10 cellular contexts compared by ENCODE assay signal in the genomic region with DNA sequence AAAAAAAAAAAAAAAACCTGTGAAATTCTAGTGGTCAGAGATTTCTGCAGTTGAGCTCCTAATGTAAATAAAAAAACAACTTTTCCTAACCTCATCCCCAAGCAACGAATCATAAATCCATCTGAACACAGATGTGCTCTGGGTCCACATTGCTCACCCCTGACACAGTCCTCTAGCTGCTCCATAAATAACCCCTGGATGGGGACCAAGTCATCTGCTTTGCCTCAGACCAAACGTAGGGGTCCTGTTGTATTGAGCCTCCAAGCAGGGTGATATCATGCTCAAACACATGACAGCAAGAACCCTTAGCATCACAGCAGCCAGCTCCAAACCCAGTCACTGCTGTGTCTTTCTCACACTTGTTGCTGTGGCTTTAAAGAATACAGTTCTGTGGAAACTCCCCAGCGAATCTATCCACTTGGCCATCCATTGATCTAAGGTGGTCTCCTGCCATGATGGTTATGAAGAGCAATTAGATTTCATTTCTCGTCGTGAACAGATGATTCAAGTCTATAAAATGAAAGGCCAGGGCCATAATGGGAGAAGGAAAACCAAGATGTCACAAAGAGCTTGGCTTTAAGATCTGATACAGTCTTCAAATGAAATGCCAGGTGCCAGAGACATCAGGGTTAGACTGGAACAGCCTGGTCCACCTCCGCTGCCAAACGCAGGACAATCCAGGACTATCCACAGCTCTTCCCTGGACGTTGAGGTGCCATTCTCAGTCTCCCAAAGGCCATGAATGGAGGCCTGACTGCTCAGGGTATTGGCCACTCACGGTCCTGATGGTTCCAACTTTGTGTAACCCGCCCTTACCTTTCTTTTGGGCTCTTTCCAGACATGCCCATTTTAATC. TPM values are rescaled to one million over a fixed set of nuclear protein-coding genes. Genes with fewer than 3 reads are reported as not detected.
DNase-seq lines count a peak whose midpoint lies in the region; ATAC-seq, FAIRE-seq and TF ChIP-seq lines count a peak whose summit lies in the region.
"Had no signal": no experiment of that assay in that cellular context is flagged by ENCODE, and none has a peak within 500 bp of the region (broad histone marks: within the 10 kb centered on the region; RNA-seq: fewer than 3 reads in every experiment).

No MANE protein-coding gene starts in this region.

- H2BK20ac ChIP-seq in IMR-90 (ENCODE audit: low read depth, low read length): peak overlapping the region; percentile 84

- WGBS in IMR-90 (ENCODE audit: extremely low coverage in 2 of 2, insufficient read length in 1 of 2), 2 experiments: 45% methylated on average over 6 of the region's 10 CpGs; no CpG with 5 or more reads in 1 of the 2 experiments
- 80% methylated on average over 10 of the region's 10 CpGs for WGBS in HepG2 (ENCODE audit: low lambda C conversion rate)
- WGBS in suprapubic skin: 72% methylated on average over 10 of the region's 10 CpGs

- H3K14ac ChIP-seq in IMR-90 (replicated peaks; ENCODE audit: low read depth, low read length): peak overlapping the region; percentile 68

- H3K27me3 ChIP-seq in IMR-90 (ENCODE audit: control insufficient read depth, insufficient read depth, low read length): no peaks in the 10 kb centered on the region; the same call in 1 of the 2 replicates
- H3K27me3 ChIP-seq in HepG2 (ENCODE audit: control insufficient read depth in 1 of 2, insufficient read depth in 2 of 2, low read length in 2 of 2): no peaks in the 10 kb centered on the region
- no peaks in the 10 kb centered on the region for H3K27me3 ChIP-seq in suprapubic skin

- H3K27ac ChIP-seq in IMR-90 (ENCODE audit: insufficient read depth, low read length) (no peak overlapping the region), caudate nucleus (ENCODE audit: low read depth, low read length) (peak overlapping the region; percentile 28), HepG2 (ENCODE audit: extremely low read length, insufficient read depth, low read length) (peak overlapping the region; percentile 100), suprapubic skin (peak overlapping the region; percentile 88)

- DNase-seq in IMR-90 (peak; percentile 50), caudate nucleus (lab: John Stamatoyannopoulos, UW) (peak in 10 of 61 donors; percentile 7 to 34 (median 22)), HepG2 (ENCODE audit: low spot score) (peak; percentile 52), suprapubic skin (ENCODE audit: low spot score in 2 of 2) (no peak)
- DNase-seq in activated CD4-positive, alpha-beta T cell treated with anti-CD3 and anti-CD28 coated beads, Interleukin-2, amount 50 U/mL, for 48 hours: no peak
- no peak for DNase-seq in activated CD4-positive, alpha-beta T cell treated with anti-CD3 and anti-CD28 coated beads for 1 hour
- DNase-seq in activated naive CD8-positive, alpha-beta T cell treated with anti-CD3 and anti-CD28 coated beads, Interleukin-2, amount 50 U/mL, for 24 hours: no peak
- DNase-seq: activated CD4-positive, alpha-beta T cell treated with anti-CD3 and anti-CD28 coated beads, Interleukin-2, amount 10 ng/mL, durations not matched to agents 24 days and 14 days; naive thymus-derived CD4-positive, alpha-beta T cell had no signal

- FAIRE-seq in HepG2 (lab: Jason Lieb, UNC): no peak

- TF ChIP-seq CTCF in IMR-90 (conservative IDR thresholded peaks at IDR 0.05; ENCODE audit: low read depth, low read length): no peak
- no peak for TF ChIP-seq CTCF in HepG2 (CRISPR knock-in tag; IDR thresholded peaks at IDR 0.05)
- TF ChIP-seq CTCF in suprapubic skin (IDR thresholded peaks at IDR 0.05): no peak

- H3K9ac ChIP-seq in IMR-90 (ENCODE audit: low read depth, low read length) (no peak overlapping the region), HepG2 (ENCODE audit: insufficient read depth, low read depth, low read length) (no peak overlapping the region)

- H4K91ac ChIP-seq in IMR-90 (ENCODE audit: insufficient read depth, low read depth, low read length): no peak overlapping the region; the same call in 1 of the 2 replicates

- peak overlapping the region in 1 of 2 experiments; percentile 40; a peak in 1 of 4 replicates for H4K8ac ChIP-seq in IMR-90 (ENCODE audit: low read depth in 2 of 2, low read length in 2 of 2)

- H3K56ac ChIP-seq in IMR-90 (ENCODE audit: extremely low read depth, insufficient read depth, low read length): no peak overlapping the region

- no peak overlapping the region; the same call in 1 of the 2 replicates for H3K18ac ChIP-seq in IMR-90 (ENCODE audit: low read depth, low read length)

- peak overlapping the region; percentile 73; the same call in 1 of the 2 replicates for H2BK120ac ChIP-seq in IMR-90 (ENCODE audit: low read depth, low read length)

- intact Hi-C loops in IMR-90 (cut with micrococcal nuclease): no loop called here
- intact Hi-C loops in HepG2 (cut with micrococcal nuclease; ENCODE audit: unreplicated experiment): loop anchor here (2.0 kb wide), 1 partner anchor 37 kb away; no protein-coding TSS in a partner anchor

- H3K4me2 ChIP-seq in IMR-90 (ENCODE audit: low read depth, low read length) (no peak overlapping the region), HepG2 (ENCODE audit: low read depth, low read length) (peak overlapping the region; percentile 7; the same call in 1 of the 2 replicates)

- H3K9me3 Mint-ChIP-seq in activated naive CD8-positive, alpha-beta T cell treated with anti-CD3 and anti-CD28 coated beads, Interleukin-2, amount 50 U/mL, for 24 hours: no peaks in the 10 kb centered on the region
- H3K9me3 Mint-ChIP-seq: activated CD4-positive, alpha-beta T cell treated with anti-CD3 and anti-CD28 coated beads, Interleukin-2, amount 10 ng/mL, durations not matched to agents 24 days and 14 days; naive thymus-derived CD4-positive, alpha-beta T cell had no signal

- H3K79me1 ChIP-seq in IMR-90 (ENCODE audit: low read depth in 1 of 2, low read length in 2 of 2): peaks cover 0 to 63% of the 10 kb centered on the region in 2 experiments; a peak in 3 of 4 replicates

- no peaks in the 10 kb centered on the region for H3K36me3 Mint-ChIP-seq in activated naive CD8-positive, alpha-beta T cell treated with anti-CD3 and anti-CD28 coated beads, Interleukin-2, amount 50 U/mL, for 24 hours (ENCODE audit: low read depth)
- H3K36me3 Mint-ChIP-seq: naive thymus-derived CD4-positive, alpha-beta T cell had no signal

- peak overlapping the region; percentile 63 for H3K4ac ChIP-seq in IMR-90 (ENCODE audit: low read depth, low read length)

- in situ Hi-C loops in IMR-90 (cut with MboI; ENCODE audit: low sequenced_read_pairs) (no loop called here), HepG2 (cut with HindIII; ENCODE audit: extremely low pct_ligation_motif_present, low pct_unique_long_range_greater_than_20kb) (no loop called here)

- H2AFZ ChIP-seq in IMR-90 (replicated peaks; ENCODE audit: low read length, poor library complexity): no peak overlapping the region
- no peak overlapping the region for H2AFZ ChIP-seq in HepG2 (ENCODE audit: low read length)

- H3K79me2 ChIP-seq in HepG2 (ENCODE audit: insufficient read depth, low read length): peaks cover 93% of the 10 kb centered on the region

- no peak overlapping the region for H2AK9ac ChIP-seq in IMR-90 (replicated peaks; ENCODE audit: low read depth, low read length, poor library complexity)

- H2BK15ac ChIP-seq in IMR-90 (ENCODE audit: low read depth, low read length): peak overlapping the region; percentile 73; the same call in 1 of the 3 replicates

- H3K23ac ChIP-seq in IMR-90 (ENCODE audit: low read depth, low read length): peak overlapping the region; percentile 35; the same call in 1 of the 2 replicates

- no peak for TF ChIP-seq POLR2A in IMR-90 (IDR thresholded peaks at IDR 0.05; ENCODE audit: low read depth, low read length)
- TF ChIP-seq POLR2A in HepG2 (IDR thresholded peaks at IDR 0.05; ENCODE audit: insufficient read depth in 1 of 2, low read depth in 2 of 2, low read length in 2 of 2): no peak
- no peak for TF ChIP-seq POLR2A in suprapubic skin (IDR thresholded peaks at IDR 0.05)

- H3K4me1 ChIP-seq in IMR-90 (ENCODE audit: control insufficient read depth, insufficient read depth, low read length): peaks cover 7% of the 10 kb centered on the region
- peaks cover 97% of the 10 kb centered on the region for H3K4me1 ChIP-seq in HepG2 (ENCODE audit: insufficient read depth, low read length)
- peaks cover 68% of the 10 kb centered on the region for H3K4me1 ChIP-seq in suprapubic skin

- peak overlapping the region; percentile 74; the same call in 1 of the 2 replicates for H2AK5ac ChIP-seq in IMR-90 (ENCODE audit: low read depth, low read length)

- no peak for TF ChIP-seq RAD21 in IMR-90 (IDR thresholded peaks at IDR 0.05; ENCODE audit: low read length)
- no peak for TF ChIP-seq RAD21 in HepG2 (CRISPR knock-in tag; IDR thresholded peaks at IDR 0.05)

- dilution Hi-C loops in IMR-90 (cut with HindIII; ENCODE audit: low sequenced_read_pairs, unreplicated experiment): no loop called here

- H4K20me1 ChIP-seq in IMR-90 (ENCODE audit: insufficient read depth, low read length) (no peaks in the 10 kb centered on the region), HepG2 (ENCODE audit: insufficient read depth, low read length) (peaks cover 26% of the 10 kb centered on the region)

- BruUV-seq in IMR-90 (replicated peaks; lab: Mats Ljungman, UMichigan) (no TSS peak), HepG2 (replicated peaks; lab: Mats Ljungman, UMichigan) (no TSS peak)

- no peak overlapping the region for H2BK5ac ChIP-seq in IMR-90 (ENCODE audit: low read depth, low read length, poor library complexity, severe bottlenecking)

- H3K4me1 Mint-ChIP-seq in activated naive CD8-positive, alpha-beta T cell treated with anti-CD3 and anti-CD28 coated beads, Interleukin-2, amount 50 U/mL, for 24 hours: no peaks in the 10 kb centered on the region
- H3K4me1 Mint-ChIP-seq: activated CD4-positive, alpha-beta T cell treated with anti-CD3 and anti-CD28 coated beads, Interleukin-2, amount 10 ng/mL, durations not matched to agents 24 days and 14 days had no signal

- H3K36me3 ChIP-seq in IMR-90 (ENCODE audit: control insufficient read depth, insufficient read depth, low read length) (no peaks in the 10 kb centered on the region), HepG2 (replicated peaks in 1 of 2; ENCODE audit: control insufficient read depth in 1 of 2, insufficient read depth in 2 of 2, low read length in 2 of 2) (peaks cover 0 to 7% of the 10 kb centered on the region in 2 experiments; a peak in 2 of 5 replicates), suprapubic skin (no peaks in the 10 kb centered on the region)

- no peaks in the 10 kb centered on the region for H3K27me3 Mint-ChIP-seq in activated naive CD8-positive, alpha-beta T cell treated with anti-CD3 and anti-CD28 coated beads, Interleukin-2, amount 50 U/mL, for 24 hours

- H3K9me1 ChIP-seq in IMR-90 (ENCODE audit: insufficient read depth, low read length): peaks cover 6% of the 10 kb centered on the region

- no peak overlapping the region for H3K4me3 Mint-ChIP-seq in activated naive CD8-positive, alpha-beta T cell treated with anti-CD3 and anti-CD28 coated beads, Interleukin-2, amount 50 U/mL, for 24 hours
- H3K4me3 Mint-ChIP-seq: activated CD4-positive, alpha-beta T cell treated with anti-CD3 and anti-CD28 coated beads, Interleukin-2, amount 10 ng/mL, durations not matched to agents 24 days and 14 days; naive thymus-derived CD4-positive, alpha-beta T cell had no signal

- TF ChIP-seq EP300 in HepG2 (IDR thresholded peaks at IDR 0.05; ENCODE audit: low read depth in 2 of 2, low read length in 2 of 2) (no peak), HepG2 (CRISPR knock-in tag; IDR thresholded peaks at IDR 0.05; ENCODE audit: borderline replicate concordance) (no peak), suprapubic skin (IDR thresholded peaks at IDR 0.05) (no peak)

- POLR2A ChIA-PET in IMR-90 (lab: Charles Lee; ENCODE audit: unreplicated experiment) (interaction anchor here (1.1 kb wide), 1 partner anchor 12 kb away, joined by 3 read pairs; no protein-coding TSS in a partner anchor), HepG2 (lab: Yijun Ruan, JAX) (no interaction called here)

- H3K27ac Mint-ChIP-seq in activated naive CD8-positive, alpha-beta T cell treated with anti-CD3 and anti-CD28 coated beads, Interleukin-2, amount 50 U/mL, for 24 hours: no peak overlapping the region
- H3K27ac Mint-ChIP-seq: activated CD4-positive, alpha-beta T cell treated with anti-CD3 and anti-CD28 coated beads, Interleukin-2, amount 10 ng/mL, durations not matched to agents 24 days and 14 days; naive thymus-derived CD4-positive, alpha-beta T cell had no signal

- ATAC-seq in IMR-90 (ENCODE audit: low read depth): peak; percentile 21; the same call in 1 of the 2 replicates
- peak; percentile 18; the same call in 1 of the 3 replicates for ATAC-seq in HepG2
- no peak for ATAC-seq in GM19467 (IDR thresholded peaks at IDR 0.05; ENCODE audit: unreplicated experiment)
- ATAC-seq in activated naive CD8-positive, alpha-beta T cell treated with anti-CD3 and anti-CD28 coated beads, Interleukin-2, amount 50 U/mL, for 24 hours: no peak

- H4K5ac ChIP-seq in IMR-90 (ENCODE audit: low read depth, low read length): no peak overlapping the region

- H3K4me3 ChIP-seq in IMR-90 (ENCODE audit: insufficient read depth, low read depth, low read length) (no peak overlapping the region), HepG2 (replicated peaks in 1 of 3; ENCODE audit: insufficient read depth in 1 of 3, low read depth in 2 of 3, low read length in 3 of 3) (no peak overlapping the region), suprapubic skin (no peak overlapping the region)

- CTCF ChIA-PET in IMR-90 (lab: Yijun Ruan, JAX): interaction anchor here (1.1 kb wide), 1 partner anchor 67 kb away, joined by 3 read pairs; no protein-coding TSS in a partner anchor
- CTCF ChIA-PET in HepG2 (lab: Yijun Ruan, JAX; ENCODE audit: low intra/inter-chr PET ratio, low total read pairs): no interaction called here

- H3K9me3 ChIP-seq in IMR-90 (ENCODE audit: control insufficient read depth, insufficient read depth, low read length) (no peaks in the 10 kb centered on the region), HepG2 (ENCODE audit: low read length) (no peaks in the 10 kb centered on the region), suprapubic skin (no peaks in the 10 kb centered on the region)

RNA-seq across cellular contexts. Expression of a gene that starts 39.0 kb away (rescaled TPM):
- total RNA-seq in IMR-90 (2012; rRNA removed) (0.83 and 1.3 TPM in 2 replicates), HepG2 (2016; rRNA removed; fragmentation: Illumina TruSeq; extraction: Trizol) (24.6 and 45.1 TPM in 2 replicates), suprapubic skin (100 to 1,000 TPM in 1 of 4 donors, 10 to 100 TPM in 3; 38.8 to 309 (median 68.3) TPM)
- polyA plus RNA-seq in IMR-90 (2012; rRNA removed) (0.98 and 1.5 TPM in 2 replicates), HepG2 (2011; rRNA removed) (95.4 and 109 TPM in 2 replicates)
- 0.22 and 0.66 TPM in 2 replicates for polyA plus RNA-seq in IMR-90 (2012; cell fraction: cytosol; rRNA removed)
- 4.4 and 6.5 TPM in 2 replicates for polyA plus RNA-seq in IMR-90 (2012; cell fraction: nucleus; rRNA removed; ENCODE audit: low replicate concordance)
- total RNA-seq in HepG2 (2016; cell fraction: cytosol; rRNA removed; fragmentation: Illumina TruSeq; extraction: Trizol; ENCODE audit: low read depth): 19.7 and 20.1 TPM in 2 replicates
- total RNA-seq in HepG2 (2016; cell fraction: insoluble cytoplasmic fraction; rRNA removed; fragmentation: Illumina TruSeq; extraction: Trizol): 24.0 and 41.1 TPM in 2 replicates
- 25.6 and 27.6 TPM in 2 replicates for total RNA-seq in HepG2 (2016; cell fraction: membrane; rRNA removed; fragmentation: Illumina TruSeq; extraction: Trizol)
- 65.7 and 82.2 TPM in 2 replicates for total RNA-seq in HepG2 (2016; cell fraction: nucleus; rRNA removed; fragmentation: Illumina TruSeq; extraction: Trizol)
- polyA plus RNA-seq in HepG2 (2011; cell fraction: cytosol; rRNA removed): 29.9 and 31.1 TPM in 2 replicates
- 436 and 543 TPM in 2 replicates for polyA plus RNA-seq in HepG2 (2011; cell fraction: nucleus; rRNA removed)
- polyA plus RNA-seq in HepG2 (2012): 48.7 and 51.7 TPM in 2 replicates
- polyA plus RNA-seq in HepG2 (2016; cell fraction: cytosol; fragmentation: Illumina TruSeq; extraction: Trizol; ENCODE audit: low read depth): 3.0 and 3.1 TPM in 2 replicates
- 19.9 and 22.5 TPM in 2 replicates for polyA plus RNA-seq in HepG2 (2016; cell fraction: insoluble cytoplasmic fraction; fragmentation: Illumina TruSeq; extraction: Trizol; ENCODE audit: low read depth)
- polyA plus RNA-seq in HepG2 (2016; cell fraction: membrane; fragmentation: Illumina TruSeq; extraction: Trizol; ENCODE audit: low read depth): 8.5 and 9.7 TPM in 2 replicates
- 164 and 165 TPM in 2 replicates for polyA plus RNA-seq in HepG2 (2016; cell fraction: nucleus; fragmentation: Illumina TruSeq; extraction: Trizol; ENCODE audit: insufficient read depth, low read depth)
- polyA minus RNA-seq in HepG2 (2011; rRNA and poly(A)+ RNA removed; ENCODE audit: low replicate concordance): 49.0 and 185 TPM in 2 replicates
- 17.5 and 18.1 TPM in 2 replicates for polyA minus RNA-seq in HepG2 (2011; cell fraction: cytosol; rRNA and poly(A)+ RNA removed)
- 201 and 233 TPM in 2 replicates for polyA minus RNA-seq in HepG2 (2011; cell fraction: nucleus; rRNA and poly(A)+ RNA removed)

Comparison
In these comparisons a context has a peak if more than half of its experiments do, and no peak if none do; other contexts are left out.
1. ATAC-seq: peak in IMR-90 (single experiment) and HepG2 (single experiment); none in GM19467 (single experiment) and activated naive CD8-positive, alpha-beta T cell treated with anti-CD3 and anti-CD28 coated beads, Interleukin-2, amount 50 U/mL, for 24 hours (single experiment).
2. DNase-seq: peak in IMR-90 (single experiment) and HepG2 (single experiment); none in suprapubic skin (0 of 2), activated CD4-positive, alpha-beta T cell treated with anti-CD3 and anti-CD28 coated beads, Interleukin-2, amount 50 U/mL, for 48 hours (0 of 2), activated CD4-positive, alpha-beta T cell treated with anti-CD3 and anti-CD28 coated beads for 1 hour (single experiment) and activated naive CD8-positive, alpha-beta T cell treated with anti-CD3 and anti-CD28 coated beads, Interleukin-2, amount 50 U/mL, for 24 hours (single experiment).